24 cellular contexts compared by ENCODE assay signal in genomic region chr12:79920421-79921238, GRCh38. TPM values are rescaled to one million over a fixed set of nuclear protein-coding genes. Genes with fewer than 3 reads are reported as not detected.
DNase-seq lines count a peak whose midpoint lies in the region; ATAC-seq and TF ChIP-seq lines count a peak whose summit lies in the region.
"Had no signal": no experiment of that assay in that cellular context is flagged by ENCODE, and none has a peak within 500 bp of the region (broad histone marks: within the 10 kb centered on the region; RNA-seq: fewer than 3 reads in every experiment).

No MANE protein-coding gene starts in this region.

- DNase-seq in NCI-H524 (lab: John Stamatoyannopoulos, UW): peak; percentile 42 to 85
- DNase-seq in immature natural killer cell: no peak
- DNase-seq in NAMALWA (ENCODE audit: low spot score): no peak
- DNase-seq in G401 (ENCODE audit: low spot score): no peak
- no peak for DNase-seq in hepatocyte (ENCODE audit: low spot score)
- DNase-seq: activated CD8-positive, alpha-beta T cell treated with anti-CD3 and anti-CD28 coated beads, Interleukin-2, amount 10 ng/mL, durations not matched to agents 7 days and 5 days; activated naive CD4-positive, alpha-beta T cell treated with anti-CD3 and anti-CD28 coated beads, Interleukin-2, amount 50 U/mL, for 16 hours; activated T-cell treated with anti-CD3 and anti-CD28 coated beads, Interleukin-2, amount 50 U/mL, for 48 hours; CD4-positive, CD25-positive, alpha-beta regulatory T cell; foreskin melanocyte; GF-D8; GM23248; KBM-7; kidney; MV-4-11; NCI-H187 treated with DMSO at 0.1 percent for 48 hours; NCI-H446 treated with DMSO at 0.1 percent for 48 hours; stimulated activated CD8-positive, alpha-beta memory T cell treated with anti-CD3 and anti-CD28 coated beads, Interleukin-4, amount 100 ng/mL, for 48 hours had no signal

- H3K27ac Mint-ChIP-seq in immature natural killer cell: peak overlapping the region in 5 of 6 donors; percentile 8 to 60 (median 50)
- H3K27ac Mint-ChIP-seq: activated CD8-positive, alpha-beta T cell treated with anti-CD3 and anti-CD28 coated beads, Interleukin-2, amount 10 ng/mL, durations not matched to agents 7 days and 5 days; CD4-positive, CD25-positive, alpha-beta regulatory T cell had no signal

- no peaks in the 10 kb centered on the region for H3K27me3 ChIP-seq in hepatocyte
- H3K27me3 ChIP-seq: ascending aorta had no signal

- peaks cover 100% of the 10 kb centered on the region for H3K79me2 ChIP-seq in hepatocyte

- H3K4me3 Mint-ChIP-seq in immature natural killer cell: peak overlapping the region in 4 of 5 donors; percentile 42 to 47 (median 44)
- H3K4me3 Mint-ChIP-seq: activated CD8-positive, alpha-beta T cell treated with anti-CD3 and anti-CD28 coated beads, Interleukin-2, amount 10 ng/mL, durations not matched to agents 7 days and 5 days had no signal

- H3K9me3 ChIP-seq in hepatocyte (ENCODE audit: low read depth): no peaks in the 10 kb centered on the region
- H3K9me3 ChIP-seq: ascending aorta had no signal

- no peak overlapping the region for H3K4me3 ChIP-seq in hepatocyte
- H3K4me3 ChIP-seq: ascending aorta, GM23248, lung had no signal

- peaks cover 0 to 3% (median 0%) of the 10 kb centered on the region in 3 donors for H3K36me3 Mint-ChIP-seq in immature natural killer cell

- WGBS in hepatocyte (ENCODE audit: low lambda C conversion rate, missing lambda C conversion rate): 95% methylated on average over 5 of the region's 5 CpGs

- H2AFZ ChIP-seq in hepatocyte: no peak overlapping the region
- H2AFZ ChIP-seq: GM23248 had no signal

- H3K27ac ChIP-seq in hepatocyte: no peak overlapping the region
- H3K27ac ChIP-seq: GM23248, RWPE1 had no signal

- peaks cover 8% of the 10 kb centered on the region for H3K4me1 ChIP-seq in hepatocyte (ENCODE audit: insufficient read depth)

- H3K4me1 Mint-ChIP-seq in immature natural killer cell: peaks cover 82 to 91% of the 10 kb centered on the region in 2 donors

- H3K4me2 ChIP-seq in hepatocyte: no peak overlapping the region

- peaks cover 0 to 2% (median 0%) of the 10 kb centered on the region in 3 donors for H3K27me3 Mint-ChIP-seq in immature natural killer cell (ENCODE audit: low read depth in 3 of 3)
- H3K27me3 Mint-ChIP-seq: CD4-positive, CD25-positive, alpha-beta regulatory T cell had no signal

- in situ Hi-C loops in G401 (cut with HindIII; ENCODE audit: low sequenced_read_pairs): no loop called here

- H4K20me1 ChIP-seq in hepatocyte (ENCODE audit: insufficient read depth, poor library complexity, severe bottlenecking): peaks cover 87% of the 10 kb centered on the region

- TF ChIP-seq CTCF in hepatocyte (IDR thresholded peaks at IDR 0.05; ENCODE audit: poor library complexity): no peak

- ATAC-seq in GM18498 (IDR thresholded peaks at IDR 0.05; ENCODE audit: unreplicated experiment): peak; percentile 63
- ATAC-seq in GM19395 (IDR thresholded peaks at IDR 0.05; ENCODE audit: unreplicated experiment): peak; percentile 44
- ATAC-seq: activated CD8-positive, alpha-beta T cell treated with anti-CD3 and anti-CD28 coated beads, Interleukin-2, amount 10 ng/mL, durations not matched to agents 7 days and 5 days; SK-N-SH treated with all-trans-retinoic acid at 6 μM for 48 hours had no signal

- no peaks in the 10 kb centered on the region for H3K36me3 ChIP-seq in hepatocyte (replicated peaks; ENCODE audit: insufficient read depth, low read depth)
- H3K36me3 ChIP-seq: ascending aorta had no signal

- no peaks in the 10 kb centered on the region for H3K9me2 ChIP-seq in hepatocyte (replicated peaks; ENCODE audit: insufficient read depth)

- no peaks in the 10 kb centered on the region for H3K9me3 Mint-ChIP-seq in immature natural killer cell
- H3K9me3 Mint-ChIP-seq: CD4-positive, CD25-positive, alpha-beta regulatory T cell had no signal

RNA-seq across cellular contexts. Expression of gene PPP1R12A, which starts 14.3 kb away (rescaled TPM):
- 100 to 1,000 TPM in 2 of 3 donors, 10 to 100 TPM in 1; 81.1 to 158 (median 103) TPM for polyA plus RNA-seq in immature natural killer cell
- total RNA-seq in G401 (2014; rRNA removed; shearing (Covaris generic)): 45.4 and 57.0 TPM in 2 replicates
- total RNA-seq in hepatocyte: 59.9 and 71.7 TPM in 2 replicates
- 74.0 and 84.6 TPM in 2 replicates for polyA plus RNA-seq in hepatocyte

Comparison
In these comparisons a context has a peak if more than half of its experiments do, and no peak if none do; other contexts are left out.
1. DNase-seq: peak in NCI-H524 (2 of 2); none in immature natural killer cell (0 of 3), NAMALWA (single experiment), G401 (single experiment) and hepatocyte (single experiment).